11 cellular contexts compared by ENCODE assay signal in genomic region chr2:231300020-231300721, GRCh38.
A peak's percentile ranks its signal among the peaks of the same experiment; 100 is the strongest.
DNase-seq lines count a peak whose midpoint lies in the region; ATAC-seq lines count a peak whose summit lies in the region.
"Had no signal": no experiment of that assay in that cellular context is flagged by ENCODE, and none has a peak within 500 bp of the region (broad histone marks: within the 10 kb centered on the region; RNA-seq: fewer than 3 reads in every experiment).

No MANE protein-coding gene starts in this region.

- peak; percentile 50 for ATAC-seq in HG03571 (IDR thresholded peaks at IDR 0.05; ENCODE audit: unreplicated experiment)
- no peak for ATAC-seq in naive B cell (ENCODE audit: low read depth in 2 of 2)
- no peak for ATAC-seq in HG03095 (IDR thresholded peaks at IDR 0.05; ENCODE audit: unreplicated experiment)
- ATAC-seq: effector memory CD8-positive, alpha-beta T cell had no signal

- no peaks in the 10 kb centered on the region for H3K36me3 Mint-ChIP-seq in naive B cell

- peak overlapping the region in 7 of 8 donors; percentile 5 to 76 (median 30) for H3K4me3 Mint-ChIP-seq in naive B cell
- H3K4me3 Mint-ChIP-seq: effector memory CD8-positive, alpha-beta T cell had no signal

- peak overlapping the region in 5 of 6 donors; percentile 2 to 90 (median 73) for H3K27ac Mint-ChIP-seq in naive B cell
- H3K27ac Mint-ChIP-seq: effector memory CD8-positive, alpha-beta T cell had no signal

- H3K27me3 Mint-ChIP-seq in naive B cell = no peaks in the 10 kb centered on the region

- no peaks in the 10 kb centered on the region for H3K9me3 Mint-ChIP-seq in naive B cell
- H3K9me3 Mint-ChIP-seq: effector memory CD8-positive, alpha-beta T cell had no signal

- DNase-seq in GDM1 (lab: John Stamatoyannopoulos, UW) (peak; percentile 33), caudate nucleus (lab: John Stamatoyannopoulos, UW) (peak in 2 of 61 donors; percentile 44 to 57), naive B cell (no peak), DMS 273 treated with DMSO at 0.1 percent for 48 hours (lab: John Stamatoyannopoulos, UW) (no peak), activated gamma-delta T cell (lab: John Stamatoyannopoulos, UW) (no peak)
- no peak for DNase-seq in NK-92 treated with Interleukin-12 subunit alpha and Interleukin-12 subunit beta, amount 100 ng/mL, for 24 hours (lab: John Stamatoyannopoulos, UW)
- DNase-seq: COR-L47; effector memory CD8-positive, alpha-beta T cell; islet precursor cell had no signal

- peaks cover 25 to 43% (median 34%) of the 10 kb centered on the region in 3 donors for H3K4me1 Mint-ChIP-seq in naive B cell

- H3K27ac ChIP-seq in caudate nucleus (ENCODE audit: low read depth, low read length) = peak overlapping the region; percentile 40
